ENCODE assay signal across 8 cellular contexts in the genomic region with DNA sequence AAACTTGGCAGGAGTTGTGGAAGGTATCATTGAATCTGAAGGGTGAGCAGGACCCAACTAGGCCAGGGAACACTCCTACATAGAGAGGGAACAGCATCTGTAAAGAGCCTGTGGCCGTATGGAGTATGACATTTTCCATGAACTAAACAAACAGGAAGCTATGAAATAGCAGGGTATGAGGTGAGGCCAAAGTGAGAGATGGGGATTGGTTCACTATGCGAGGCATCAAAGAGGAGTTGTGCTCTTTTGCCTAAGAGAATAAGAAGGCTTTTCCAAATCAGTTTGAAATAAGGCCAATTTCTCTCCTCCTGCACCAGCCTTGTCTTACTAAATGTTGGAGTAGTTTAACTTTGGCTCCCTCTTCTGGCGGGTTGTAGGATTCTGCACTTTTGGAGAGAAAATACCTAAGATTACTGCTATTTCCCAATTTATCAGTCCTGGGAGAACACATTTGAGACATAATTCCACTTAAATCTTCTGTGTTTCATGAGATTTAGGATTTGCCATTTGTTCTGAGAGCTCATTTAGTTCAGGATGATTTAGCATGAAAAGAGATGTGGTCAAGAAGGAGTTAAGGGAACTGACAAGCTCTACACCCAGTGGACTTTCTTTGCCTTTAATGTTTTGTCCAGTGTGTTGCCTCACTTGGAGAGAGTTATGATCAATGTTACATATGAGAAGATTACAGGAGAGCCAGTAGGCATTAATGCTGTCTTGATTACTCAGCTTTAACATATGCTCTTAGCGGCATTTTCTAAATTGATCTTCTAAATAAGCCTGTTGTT. TPM values are rescaled to one million over a fixed set of nuclear protein-coding genes. Genes with fewer than 3 reads are reported as not detected.
DNase-seq lines count a peak whose midpoint lies in the region; ATAC-seq and TF ChIP-seq lines count a peak whose summit lies in the region.

No MANE protein-coding gene starts in this region.

- in situ Hi-C loops in IMR-90 (cut with MboI; ENCODE audit: low sequenced_read_pairs): loop anchor here (5.0 kb wide), 1 partner anchor 472 kb away; no protein-coding TSS in a partner anchor

- H3K14ac ChIP-seq in IMR-90 (replicated peaks; ENCODE audit: low read depth, low read length): no peak overlapping the region

- no peak overlapping the region for H3K23ac ChIP-seq in IMR-90 (ENCODE audit: low read depth, low read length)

- H2BK5ac ChIP-seq in IMR-90 (ENCODE audit: low read depth, low read length, poor library complexity, severe bottlenecking): no peak overlapping the region

- no peak overlapping the region for H3K18ac ChIP-seq in IMR-90 (ENCODE audit: low read depth, low read length)

- no CpG with 5 or more reads among the region's 4 CpGs for WGBS in IMR-90 (ENCODE audit: extremely low coverage in 2 of 2, insufficient read length in 1 of 2), 2 experiments

- H2BK15ac ChIP-seq in IMR-90 (ENCODE audit: low read depth, low read length): no peak overlapping the region

- CTCF ChIA-PET in IMR-90 (lab: Yijun Ruan, JAX): interaction anchor here (0.6 to 5.4 kb wide), 13 partner anchors 8 to 476 kb away, joined by 3 to 31 read pairs (median 3); a partner anchor contains a TSS
- CTCF ChIA-PET in OCI-LY7 (lab: Charles Lee; ENCODE audit: unreplicated experiment): interaction anchor here (0.6 to 1.0 kb wide), 3 partner anchors 15 to 471 kb away, joined by 3 to 4 read pairs (median 3); no protein-coding TSS in a partner anchor
- CTCF ChIA-PET in activated naive CD4-positive, alpha-beta T cell treated with anti-CD3 and anti-CD28 coated beads for 36 hours (lab: Charles Lee): interaction anchor here (0.6 to 3.9 kb wide), 42 partner anchors 9 to 474 kb away, joined by 3 to 29 read pairs (median 4); a partner anchor contains a TSS

- no peaks in the 10 kb centered on the region for H3K9me3 Mint-ChIP-seq in activated naive CD4-positive, alpha-beta T cell treated with anti-CD3 and anti-CD28 coated beads for 36 hours

- H2AK5ac ChIP-seq in IMR-90 (ENCODE audit: low read depth, low read length): no peak overlapping the region

- no peak overlapping the region for H3K4ac ChIP-seq in IMR-90 (ENCODE audit: low read depth, low read length)

- H4K5ac ChIP-seq in IMR-90 (ENCODE audit: low read depth, low read length): no peak overlapping the region

- no peaks in the 10 kb centered on the region; the same call in 1 of the 2 replicates for H3K9me1 ChIP-seq in IMR-90 (ENCODE audit: insufficient read depth, low read length)

- H3K27ac Mint-ChIP-seq in activated naive CD4-positive, alpha-beta T cell treated with anti-CD3 and anti-CD28 coated beads for 36 hours: no peak overlapping the region

- H4K20me1 ChIP-seq in IMR-90 (ENCODE audit: insufficient read depth, low read length): no peaks in the 10 kb centered on the region; the same call in 1 of the 2 replicates
- no peaks in the 10 kb centered on the region for H4K20me1 ChIP-seq in OCI-LY7 (ENCODE audit: insufficient read depth, low read length)

- no peak overlapping the region for H3K4me3 Mint-ChIP-seq in activated naive CD4-positive, alpha-beta T cell treated with anti-CD3 and anti-CD28 coated beads for 36 hours

- H3K27me3 Mint-ChIP-seq in activated naive CD4-positive, alpha-beta T cell treated with anti-CD3 and anti-CD28 coated beads for 36 hours (ENCODE audit: low read depth): no peaks in the 10 kb centered on the region

- no peaks in the 10 kb centered on the region for H3K79me1 ChIP-seq in IMR-90 (ENCODE audit: low read depth in 1 of 2, low read length in 2 of 2)

- H3K4me2 ChIP-seq in IMR-90 (ENCODE audit: low read depth, low read length) (no peak overlapping the region), OCI-LY7 (ENCODE audit: low read length) (no peak overlapping the region), parathyroid adenoma (ENCODE audit: low read length) (no peak overlapping the region)

- H3K9ac ChIP-seq in IMR-90 (ENCODE audit: low read depth, low read length) (no peak overlapping the region), parathyroid adenoma (no peak overlapping the region)

- H3K27ac ChIP-seq in IMR-90 (ENCODE audit: insufficient read depth, low read length) (no peak overlapping the region), OCI-LY7 (ENCODE audit: low read depth, low read length, poor library complexity, severe bottlenecking) (no peak overlapping the region), parathyroid adenoma (no peak overlapping the region)

- H3K4me3 ChIP-seq in IMR-90 (ENCODE audit: insufficient read depth, low read depth, low read length) (no peak overlapping the region), OCI-LY7 (ENCODE audit: low read depth, low read length, poor library complexity, severe bottlenecking) (no peak overlapping the region), parathyroid adenoma (ENCODE audit: low read depth, low read length) (no peak overlapping the region)

- no peak overlapping the region for H2BK120ac ChIP-seq in IMR-90 (ENCODE audit: low read depth, low read length)

- no peak overlapping the region for H2AFZ ChIP-seq in IMR-90 (replicated peaks; ENCODE audit: low read length, poor library complexity)
- H2AFZ ChIP-seq in OCI-LY7 (ENCODE audit: low read length): no peak overlapping the region
- no peak overlapping the region for H2AFZ ChIP-seq in parathyroid adenoma

- DNase-seq in DMS114 treated with DMSO at 0.1 percent for 48 hours (lab: John Stamatoyannopoulos, UW; ENCODE audit: unreplicated experiment) (peak; percentile 65), IMR-90 (peak; percentile 77), OCI-LY7 (ENCODE audit: low spot score) (peak; percentile 79), germinal center (ENCODE audit: low spot score) (peak; percentile 40)
- DNase-seq in activated naive CD4-positive, alpha-beta T cell treated with anti-CD3 and anti-CD28 coated beads for 36 hours: peak; percentile 77

- H3K79me2 ChIP-seq in OCI-LY7 (ENCODE audit: insufficient read depth, low read depth, low read length) (no peaks in the 10 kb centered on the region), parathyroid adenoma (no peaks in the 10 kb centered on the region)

- peaks cover 3% of the 10 kb centered on the region for H3K36me3 Mint-ChIP-seq in activated naive CD4-positive, alpha-beta T cell treated with anti-CD3 and anti-CD28 coated beads for 36 hours (ENCODE audit: low read depth)

- no peak overlapping the region for H2BK20ac ChIP-seq in IMR-90 (ENCODE audit: low read depth, low read length)

- no peak overlapping the region for H2AK9ac ChIP-seq in IMR-90 (replicated peaks; ENCODE audit: low read depth, low read length, poor library complexity)

- no peaks in the 10 kb centered on the region for H3K9me3 ChIP-seq in IMR-90 (ENCODE audit: control insufficient read depth, insufficient read depth, low read length)
- H3K9me3 ChIP-seq in OCI-LY7 (ENCODE audit: low read length): no peaks in the 10 kb centered on the region
- H3K9me3 ChIP-seq in parathyroid adenoma (ENCODE audit: control insufficient read depth, low read length): no peaks in the 10 kb centered on the region

- peak; percentile 86 for TF ChIP-seq RAD21 in IMR-90 (IDR thresholded peaks at IDR 0.05; ENCODE audit: low read length)

- H3K27me3 ChIP-seq in IMR-90 (ENCODE audit: control insufficient read depth, insufficient read depth, low read length): no peaks in the 10 kb centered on the region
- H3K27me3 ChIP-seq in parathyroid adenoma (ENCODE audit: control insufficient read depth, insufficient read depth, low read length): no peaks in the 10 kb centered on the region

- dilution Hi-C loops in IMR-90 (cut with HindIII; ENCODE audit: low sequenced_read_pairs, unreplicated experiment): no loop called here

- H3K4me1 ChIP-seq in IMR-90 (ENCODE audit: control insufficient read depth, insufficient read depth, low read length) (no peaks in the 10 kb centered on the region), OCI-LY7 (ENCODE audit: insufficient read depth, low read length, poor library complexity, severe bottlenecking) (no peaks in the 10 kb centered on the region), parathyroid adenoma (no peaks in the 10 kb centered on the region)

- TF ChIP-seq CTCF in IMR-90 (conservative IDR thresholded peaks at IDR 0.05; ENCODE audit: low read depth, low read length) (peak; percentile 92), OCI-LY7 (conservative IDR thresholded peaks at IDR 0.05; ENCODE audit: low read length) (peak; percentile 100), parathyroid adenoma (IDR thresholded peaks at IDR 0.05) (peak; percentile 86)

- intact Hi-C loops in IMR-90 (cut with micrococcal nuclease) (loop anchor here (1.0 to 10.0 kb wide), 5 partner anchors 51 to 679 kb away; no protein-coding TSS in a partner anchor), OCI-LY7 (cut with micrococcal nuclease; ENCODE audit: unreplicated experiment) (loop anchor here (1.0 to 5.0 kb wide), 3 partner anchors 102 to 472 kb away; no protein-coding TSS in a partner anchor)
- intact Hi-C loops in activated naive CD4-positive, alpha-beta T cell treated with anti-CD3 and anti-CD28 coated beads for 36 hours (cut with micrococcal nuclease): loop anchor here (1.0 to 5.0 kb wide), 5 partner anchors 55 to 472 kb away; a partner anchor contains a TSS

- TF ChIP-seq POLR2A in IMR-90 (IDR thresholded peaks at IDR 0.05; ENCODE audit: low read depth, low read length): no peak

- POLR2A ChIA-PET in IMR-90 (lab: Charles Lee; ENCODE audit: unreplicated experiment): interaction anchor here (0.6 kb wide), 1 partner anchor 56 kb away, joined by 3 read pairs; a partner anchor contains a TSS
- POLR2A ChIA-PET in OCI-LY7 (lab: Charles Lee): interaction anchor here (0.6 to 1.1 kb wide), 2 partner anchors 248 to 342 kb away, joined by 3 to 4 read pairs; no protein-coding TSS in a partner anchor

- peaks cover 22% of the 10 kb centered on the region for H3K4me1 Mint-ChIP-seq in activated naive CD4-positive, alpha-beta T cell treated with anti-CD3 and anti-CD28 coated beads for 36 hours (ENCODE audit: low read depth)

- H3K9me2 ChIP-seq in OCI-LY7 (ENCODE audit: insufficient read depth, low read length): no peaks in the 10 kb centered on the region

- H4K91ac ChIP-seq in IMR-90 (ENCODE audit: insufficient read depth, low read depth, low read length): no peak overlapping the region

- no peak overlapping the region for H4K8ac ChIP-seq in IMR-90 (ENCODE audit: low read depth in 2 of 2, low read length in 2 of 2)

- H3K56ac ChIP-seq in IMR-90 (ENCODE audit: extremely low read depth, insufficient read depth, low read length): no peak overlapping the region

- BruUV-seq in IMR-90 (replicated peaks; lab: Mats Ljungman, UMichigan): no TSS peak
- no TSS peak for BruUV-seq in OCI-LY7 (replicated peaks; lab: Mats Ljungman, UMichigan)

- peak; percentile 81 for ATAC-seq in IMR-90 (ENCODE audit: low read depth)
- no peak for ATAC-seq in HG02623 (IDR thresholded peaks at IDR 0.05; ENCODE audit: unreplicated experiment)
- ATAC-seq in HG03095 (IDR thresholded peaks at IDR 0.05; ENCODE audit: unreplicated experiment): no peak

- H3K36me3 ChIP-seq in IMR-90 (ENCODE audit: control insufficient read depth, insufficient read depth, low read length): peaks cover 2% of the 10 kb centered on the region; the same call in 1 of the 2 replicates
- no peaks in the 10 kb centered on the region for H3K36me3 ChIP-seq in OCI-LY7 (ENCODE audit: insufficient read depth, low read length)
- no peaks in the 10 kb centered on the region for H3K36me3 ChIP-seq in parathyroid adenoma (ENCODE audit: control insufficient read depth, insufficient read depth, low read length)

RNA-seq across cellular contexts. Expression of a gene that starts 55.4 kb away (rescaled TPM):
- 2.7 and 3.6 TPM in 2 replicates for total RNA-seq in IMR-90 (2012; rRNA removed)
- 1.6 and 1.9 TPM in 2 replicates for polyA plus RNA-seq in IMR-90 (2012; rRNA removed)
- 0.61 and 1.1 TPM in 2 replicates for polyA plus RNA-seq in IMR-90 (2012; cell fraction: cytosol; rRNA removed)
- 3.7 and 3.8 TPM in 2 replicates for polyA plus RNA-seq in IMR-90 (2012; cell fraction: nucleus; rRNA removed; ENCODE audit: low replicate concordance)
- total RNA-seq in OCI-LY7 (2014; rRNA removed; shearing (Covaris generic)): 8.5 and 14.2 TPM in 2 replicates
- total RNA-seq in OCI-LY7 (2022): 25.2 and 33.9 TPM in 2 replicates
- total RNA-seq in activated naive CD4-positive, alpha-beta T cell treated with anti-CD3 and anti-CD28 coated beads for 36 hours: 10 to 100 TPM; 11.4 to 12.8 TPM
